Comparison of ENCODE assay signal across 1 cellular context in genomic region chr9:137067860-137068538, GRCh38.
TF ChIP-seq lines count a peak whose summit lies in the region.

No MANE protein-coding gene starts in this region.

TF ChIP-seq in HepG2, 621 proteins besides CTCF, POLR2A, EP300 and RAD21 (continued from another document and continues in another):
- no peak for TF ChIP-seq PRDM4 (CRISPR knock-in tag; IDR thresholded peaks at IDR 0.05; ENCODE audit: borderline replicate concordance)
- no peak for TF ChIP-seq GPBP1L1 (CRISPR knock-in tag; IDR thresholded peaks at IDR 0.05)
- no peak for TF ChIP-seq THAP11 (CRISPR knock-in tag; IDR thresholded peaks at IDR 0.05)
- no peak for TF ChIP-seq CHCHD3 (CRISPR knock-in tag; IDR thresholded peaks at IDR 0.05)
- peak; percentile 92; the same call in 1 of the 2 replicates for TF ChIP-seq MTF2 (CRISPR knock-in tag; IDR thresholded peaks at IDR 0.05; ENCODE audit: borderline replicate concordance)
- TF ChIP-seq ZBTB38 (CRISPR knock-in tag; IDR thresholded peaks at IDR 0.05): no peak
- no peak for TF ChIP-seq ZNF773 (CRISPR knock-in tag; IDR thresholded peaks at IDR 0.05; ENCODE audit: borderline replicate concordance)
- peak; percentile 72 for TF ChIP-seq KDM2A (CRISPR knock-in tag; IDR thresholded peaks at IDR 0.05; ENCODE audit: borderline replicate concordance, low read depth)
- peak; percentile 86 for TF ChIP-seq FOXC1 (CRISPR knock-in tag; IDR thresholded peaks at IDR 0.05; ENCODE audit: borderline replicate concordance)
- no peak for TF ChIP-seq ZNF260 (CRISPR knock-in tag; IDR thresholded peaks at IDR 0.05; ENCODE audit: borderline replicate concordance, low read depth)
- TF ChIP-seq ZNF580 (CRISPR knock-in tag; IDR thresholded peaks at IDR 0.05; ENCODE audit: borderline replicate concordance, low read depth): peak; percentile 32; the same call in 1 of the 2 replicates
- no peak for TF ChIP-seq ZNF263 (CRISPR knock-in tag; IDR thresholded peaks at IDR 0.05)
- no peak for TF ChIP-seq NKX3-1 (CRISPR knock-in tag; IDR thresholded peaks at IDR 0.05)
- no peak for TF ChIP-seq PBX2 (CRISPR knock-in tag; IDR thresholded peaks at IDR 0.05)
- no peak for TF ChIP-seq ZBTB21 (CRISPR knock-in tag; IDR thresholded peaks at IDR 0.05)
- no peak; the same call in 1 of the 2 replicates for TF ChIP-seq ZNF556 (CRISPR knock-in tag; IDR thresholded peaks at IDR 0.05; ENCODE audit: borderline replicate concordance)
- no peak for TF ChIP-seq ZMAT5 (CRISPR knock-in tag; IDR thresholded peaks at IDR 0.05; ENCODE audit: borderline replicate concordance, low read depth)
- TF ChIP-seq RBFOX2 (IDR thresholded peaks at IDR 0.05; ENCODE audit: low read depth, low read length): no peak
- no peak for TF ChIP-seq ZNF280D (CRISPR knock-in tag; IDR thresholded peaks at IDR 0.05)
- TF ChIP-seq HNF4G (IDR thresholded peaks at IDR 0.05; ENCODE audit: borderline replicate concordance, low read depth, low read length): no peak
- no peak for TF ChIP-seq HNF4G (CRISPR knock-in tag; IDR thresholded peaks at IDR 0.05; ENCODE audit: borderline replicate concordance, low read depth)
- TF ChIP-seq ZNF850 (CRISPR knock-in tag; conservative IDR thresholded peaks at IDR 0.05): no peak
- TF ChIP-seq PHF8 (CRISPR knock-in tag; IDR thresholded peaks at IDR 0.05): no peak
- TF ChIP-seq MTF1 (CRISPR knock-in tag; IDR thresholded peaks at IDR 0.05): no peak
- peak; percentile 9; the same call in 1 of the 2 replicates for TF ChIP-seq NFE2L1 (CRISPR knock-in tag; IDR thresholded peaks at IDR 0.05; ENCODE audit: borderline replicate concordance)
- no peak for TF ChIP-seq NFIC (IDR thresholded peaks at IDR 0.05; ENCODE audit: low read length)
- no peak for TF ChIP-seq ATF2 (CRISPR knock-in tag; IDR thresholded peaks at IDR 0.05)
- TF ChIP-seq AFF4 (CRISPR knock-in tag; IDR thresholded peaks at IDR 0.05): no peak
- no peak for TF ChIP-seq ATF6 (CRISPR knock-in tag; conservative IDR thresholded peaks at IDR 0.05)
- no peak; the same call in 1 of the 2 replicates for TF ChIP-seq THAP9 (CRISPR knock-in tag; IDR thresholded peaks at IDR 0.05; ENCODE audit: borderline replicate concordance)
- 0 out of 2 replicates have a peak, but pooled peaks have one; percentile 60 for TF ChIP-seq ZNF224 (CRISPR knock-in tag; IDR thresholded peaks at IDR 0.05)
- TF ChIP-seq HDAC6 (IDR thresholded peaks at IDR 0.05; ENCODE audit: low read depth, low read length): no peak
- TF ChIP-seq SAP130 (CRISPR knock-in tag; IDR thresholded peaks at IDR 0.05; ENCODE audit: low read depth): peak; percentile 81
- TF ChIP-seq TP53 (CRISPR knock-in tag; conservative IDR thresholded peaks at IDR 0.05): no peak
- TF ChIP-seq ZNF205 (CRISPR knock-in tag; IDR thresholded peaks at IDR 0.05): peak; percentile 34; the same call in 1 of the 2 replicates
